20 cellular contexts compared by ENCODE assay signal in genomic region chr9:95791695-95792094, GRCh38.
"Had no signal": no experiment of that assay in that cellular context is flagged by ENCODE, and none has a peak within 500 bp of the region (broad histone marks: within the 10 kb centered on the region; RNA-seq: fewer than 3 reads in every experiment).

No MANE protein-coding gene starts in this region.

- ATAC-seq: esophagus mucosa; heart left ventricle; left colon; left ventricle myocardium superior; natural killer cell treated with Interleukin-12 subunit alpha and Interleukin-12 subunit beta and Interleukin-15 and Interleukin-18, amount 100 ng/mL, for 72 hours; pancreas; right cardiac atrium had no signal

- DNase-seq: effector memory CD4-positive, alpha-beta T cell; heart left ventricle; hippocampal formation; left colon; left ventricle myocardium superior; mesenchymal stem cell; midbrain; nucleus accumbens; pancreas; right cardiac atrium; small intestine; stimulated activated CD4-positive, alpha-beta T cell treated with anti-CD3 and anti-CD28 coated beads, Interleukin-12 subunit alpha, Interleukin-12 subunit beta, amount 100 ng/mL, for 4 hours; stimulated activated naive CD4-positive, alpha-beta T cell; tibial artery; upper lobe of left lung; uterus had no signal

- H3K4me3 Mint-ChIP-seq: natural killer cell treated with Interleukin-12 subunit alpha and Interleukin-12 subunit beta and Interleukin-15 and Interleukin-18, amount 100 ng/mL, for 72 hours; neural progenitor cell had no signal

- H3K36me3 Mint-ChIP-seq: natural killer cell treated with Interleukin-12 subunit alpha and Interleukin-12 subunit beta and Interleukin-15 and Interleukin-18, amount 100 ng/mL, for 72 hours; neural progenitor cell had no signal

- H3K9me3 Mint-ChIP-seq: natural killer cell treated with Interleukin-12 subunit alpha and Interleukin-12 subunit beta and Interleukin-15 and Interleukin-18, amount 100 ng/mL, for 72 hours; neural progenitor cell had no signal

- H3K27ac Mint-ChIP-seq: natural killer cell treated with Interleukin-12 subunit alpha and Interleukin-12 subunit beta and Interleukin-15 and Interleukin-18, amount 100 ng/mL, for 72 hours; neural progenitor cell; progenitor cell of endocrine pancreas had no signal
